Comparison of ENCODE assay signal across 12 cellular contexts in the genomic region with DNA sequence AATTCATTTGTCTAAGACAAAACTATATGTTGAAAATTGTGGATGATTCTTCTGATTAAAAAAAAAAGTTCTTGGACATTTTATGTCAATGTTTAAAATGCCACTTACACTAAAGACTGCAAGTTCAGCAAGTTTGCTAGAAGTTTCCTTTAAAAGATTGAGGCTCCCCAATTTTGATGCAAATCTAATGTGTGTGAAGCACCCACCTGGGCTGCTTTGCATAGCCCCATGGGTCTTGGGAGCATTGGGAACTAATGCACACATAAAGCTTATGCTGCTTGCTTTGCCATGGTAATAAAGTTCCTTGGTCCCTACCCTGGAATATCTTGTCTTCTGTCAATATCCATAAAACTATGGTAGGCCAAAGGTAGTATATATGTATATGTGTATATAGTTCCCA.
DNase-seq lines count a peak whose midpoint lies in the region; ATAC-seq and TF ChIP-seq lines count a peak whose summit lies in the region.
"Had no signal": no experiment of that assay in that cellular context is flagged by ENCODE, and none has a peak within 500 bp of the region (broad histone marks: within the 10 kb centered on the region; RNA-seq: fewer than 3 reads in every experiment).

No MANE protein-coding gene starts in this region.

- no peak overlapping the region for H3K56ac ChIP-seq in H9 (ENCODE audit: insufficient read length, low read depth, low read length)

- peak overlapping the region in 2 of 3 experiments; percentile 70 to 72; a peak in 4 of 7 replicates for H3K27ac Mint-ChIP-seq in H9
- H3K27ac Mint-ChIP-seq: CD4-positive, alpha-beta memory T cell had no signal

- peaks cover 5 to 8% (median 6%) of the 10 kb centered on the region in 3 experiments for H3K36me3 Mint-ChIP-seq in H9 (ENCODE audit: insufficient read depth in 1 of 3, low read depth in 3 of 3)
- H3K36me3 Mint-ChIP-seq: CD4-positive, alpha-beta memory T cell had no signal

- H4K91ac ChIP-seq in H9 (ENCODE audit: insufficient read length, low read depth, low read length): no peak overlapping the region

- no peaks in the 10 kb centered on the region for H3K36me3 ChIP-seq in iPS-18a (ENCODE audit: control insufficient read depth, low read depth, low read length)
- H3K36me3 ChIP-seq: BE2C had no signal

- H3K79me2 ChIP-seq in H9 (ENCODE audit: insufficient read depth, low read length): no peaks in the 10 kb centered on the region

- H3K9me3 ChIP-seq in H9 (ENCODE audit: control insufficient read depth, low read depth, low read length) (no peaks in the 10 kb centered on the region), iPS-18a (ENCODE audit: control insufficient read depth, low read depth, low read length) (no peaks in the 10 kb centered on the region)
- H3K9me3 ChIP-seq: BE2C had no signal

- no peak overlapping the region for H3K23ac ChIP-seq in H9 (ENCODE audit: insufficient read length, low read depth, low read length)

- H3K4me3 ChIP-seq in iPS-18a (ENCODE audit: low read length): peak overlapping the region; percentile 34
- H3K4me3 ChIP-seq: GM12878 had no signal

- no peak overlapping the region; a peak in 1 of 5 replicates for H3K4me3 Mint-ChIP-seq in H9
- H3K4me3 Mint-ChIP-seq: CD4-positive, alpha-beta memory T cell had no signal

- H2BK12ac ChIP-seq in H9 (ENCODE audit: insufficient read length, low read depth, low read length): no peak overlapping the region

- no peak overlapping the region for H3K4ac ChIP-seq in H9 (ENCODE audit: low read depth, low read length)

- ATAC-seq in GM19467 (IDR thresholded peaks at IDR 0.05; ENCODE audit: unreplicated experiment): no peak
- no peak for ATAC-seq in GM18867 (IDR thresholded peaks at IDR 0.05; ENCODE audit: unreplicated experiment)
- ATAC-seq: GM12878 had no signal

- H3K4me1 ChIP-seq in H9 (ENCODE audit: insufficient read depth, low read length) (no peaks in the 10 kb centered on the region; the same call in 1 of the 2 replicates), iPS-18a (ENCODE audit: control insufficient read depth, low read depth, low read length) (peaks cover 22% of the 10 kb centered on the region)
- H3K4me1 ChIP-seq: BE2C had no signal

- H2BK5ac ChIP-seq in H9 (ENCODE audit: insufficient read length, low read length): no peak overlapping the region

- H3K27me3 ChIP-seq in H9 (ENCODE audit: insufficient read depth, low read length) (no peaks in the 10 kb centered on the region), iPS-18a (ENCODE audit: control insufficient read depth, insufficient read depth, low read length) (no peaks in the 10 kb centered on the region)
- H3K27me3 ChIP-seq: BE2C had no signal

- H3K18ac ChIP-seq in H9 (ENCODE audit: insufficient read length, low read depth, low read length): no peak overlapping the region

- no peak for DNase-seq in H9
- peak; percentile 27 to 52 for DNase-seq in NCI-H526 (lab: John Stamatoyannopoulos, UW)
- no peak for DNase-seq in NCI-H1694 (lab: John Stamatoyannopoulos, UW)
- DNase-seq in RPMI8226: no peak
- DNase-seq: BE2C; CD4-positive, alpha-beta memory T cell; DMS79 had no signal

- no peak for TF ChIP-seq CTCF in H9 (conservative IDR thresholded peaks at IDR 0.05)

- no peak overlapping the region for H3K9ac ChIP-seq in H9 (ENCODE audit: extremely low read depth, insufficient read length, low read length)
- H3K9ac ChIP-seq in iPS-18a (ENCODE audit: low read length): no peak overlapping the region

- H4K5ac ChIP-seq in H9 (ENCODE audit: insufficient read length, low read depth, low read length): no peak overlapping the region

- no peaks in the 10 kb centered on the region for H4K20me1 ChIP-seq in H9 (ENCODE audit: control insufficient read depth, insufficient read depth, insufficient read length)

- H2BK20ac ChIP-seq in H9 (ENCODE audit: low read depth, low read length, poor library complexity, severe bottlenecking): no peak overlapping the region

- H3K79me1 ChIP-seq in H9 (ENCODE audit: insufficient read depth, low read depth, low read length, poor library complexity, severe bottlenecking): no peaks in the 10 kb centered on the region

- no peak overlapping the region for H2AFZ ChIP-seq in H9 (ENCODE audit: low read length)

- H3K23me2 ChIP-seq in H9 (ENCODE audit: insufficient read length, low read depth, low read length, poor library complexity, severe bottlenecking): no peaks in the 10 kb centered on the region

- H3K27me3 Mint-ChIP-seq in H9 (ENCODE audit: low read depth): no peaks in the 10 kb centered on the region
- H3K27me3 Mint-ChIP-seq: CD4-positive, alpha-beta memory T cell had no signal

- peaks cover 29 to 39% of the 10 kb centered on the region in 2 experiments for H3K4me1 Mint-ChIP-seq in H9
- H3K4me1 Mint-ChIP-seq: CD4-positive, alpha-beta memory T cell had no signal

- no peak overlapping the region for H2BK120ac ChIP-seq in H9 (ENCODE audit: low read depth, low read length, poor library complexity, severe bottlenecking)

- H3K4me2 ChIP-seq in H9 (ENCODE audit: insufficient read depth, insufficient read length, low read length): peak overlapping the region; percentile 51

- H3K27ac ChIP-seq in H9 (ENCODE audit: insufficient read length, low read depth, low read length) (no peak overlapping the region), iPS-18a (ENCODE audit: low read length) (no peak overlapping the region)
- H3K27ac ChIP-seq: C4-2B had no signal

- H3K9me3 Mint-ChIP-seq in H9: peaks cover 5% of the 10 kb centered on the region in 2 experiments; a peak in 4 of 5 replicates

- no peak overlapping the region for H4K8ac ChIP-seq in H9 (replicated peaks; ENCODE audit: insufficient read length, low read depth, low read length)

- H3T11ph ChIP-seq in H9 (ENCODE audit: low read length): no peak overlapping the region

- H2AK5ac ChIP-seq in H9 (ENCODE audit: insufficient read length, low read length): no peak overlapping the region

- H3K14ac ChIP-seq in H9 (ENCODE audit: insufficient read depth, low read length): no peak overlapping the region

- no peak overlapping the region for H2BK15ac ChIP-seq in H9 (ENCODE audit: low read depth, low read length)

Comparison
In these comparisons a context has a peak if more than half of its experiments do, and no peak if none do; other contexts are left out.
1. DNase-seq: peak in NCI-H526 (2 of 2); none in H9 (single experiment), NCI-H1694 (single experiment) and RPMI8226 (single experiment).